ENCODE assay signal across 7 cellular contexts in the genomic region with DNA sequence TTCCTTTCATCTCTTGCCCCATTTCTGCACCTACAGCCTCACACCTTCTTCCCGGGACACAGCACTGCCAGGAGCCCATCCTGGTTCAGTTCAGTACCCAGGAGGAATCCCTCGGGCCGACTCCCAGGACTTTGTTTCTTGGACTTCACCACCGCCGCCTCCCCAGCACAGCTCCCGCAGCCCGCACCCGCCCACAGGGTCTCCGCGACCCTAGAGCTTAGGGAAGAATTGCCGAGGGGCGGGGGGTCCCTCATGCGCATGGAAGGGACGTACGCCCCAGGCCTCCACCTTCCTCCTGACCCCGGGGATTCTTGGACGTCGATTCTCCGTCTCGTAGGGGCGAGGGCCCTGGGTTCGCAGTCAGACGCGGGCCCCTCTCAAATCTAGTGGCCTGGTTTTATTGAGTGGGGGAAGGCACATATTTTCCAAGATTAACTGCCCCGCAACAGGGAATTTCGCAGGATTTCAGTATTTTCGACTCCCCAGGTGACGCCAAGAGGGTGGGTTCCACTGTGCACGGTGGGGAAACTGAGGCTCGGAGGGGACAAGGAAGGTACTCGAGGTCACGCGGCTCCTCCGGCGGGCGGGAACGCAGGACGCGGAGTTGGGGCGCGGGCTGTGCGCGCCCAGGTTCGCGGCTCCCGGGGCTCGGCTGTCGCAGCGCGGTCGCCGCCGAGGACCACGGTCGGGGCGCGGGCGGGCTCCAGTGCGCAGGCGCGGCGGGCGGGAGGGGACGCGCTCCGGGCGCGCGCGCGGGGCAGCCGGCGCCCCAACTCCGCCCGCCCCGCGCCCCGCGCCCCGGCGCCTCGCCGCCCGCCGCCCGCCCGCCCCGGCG. TPM values are rescaled to one million over a fixed set of nuclear protein-coding genes. Genes with fewer than 3 reads are reported as not detected.
A peak's percentile ranks its signal among the peaks of the same experiment; 100 is the strongest.
DNase-seq lines count a peak whose midpoint lies in the region; ATAC-seq and TF ChIP-seq lines count a peak whose summit lies in the region.

A gene (plus strand): TSS at position 733 of the 835 bp plus-strand sequence. CDS start 176 bp downstream, outside the sequence.

- no peaks in the 10 kb centered on the region for H3K4me1 ChIP-seq in mesendoderm (ENCODE audit: control insufficient read depth, low read depth, low read length)

- no peak within 1 kb of the TSS for H3K4ac ChIP-seq in mesendoderm (ENCODE audit: low read depth, low read length)

- no CpG with 5 or more reads among the region's 89 CpGs for WGBS in mesendoderm (ENCODE audit: extremely low coverage, insufficient coverage, low lambda C conversion rate)

- H3K23ac ChIP-seq in mesendoderm (ENCODE audit: low read length) = no peak within 1 kb of the TSS

- peak within 1 kb of the TSS; percentile 88 for H3K56ac ChIP-seq in mesendoderm (ENCODE audit: low read length)

- ATAC-seq in HG03097 (IDR thresholded peaks at IDR 0.05; ENCODE audit: low FRiP score, unreplicated experiment) = no peak

- peak within 1 kb of the TSS; percentile 13 for H3K18ac ChIP-seq in mesendoderm (ENCODE audit: low read length)

- H3K27me3 ChIP-seq in MG63 = peaks cover 27% of the 10 kb centered on the region
- H3K27me3 ChIP-seq in mesendoderm (ENCODE audit: insufficient read depth, low read length, poor library complexity) = peaks cover 25% of the 10 kb centered on the region

- H4K8ac ChIP-seq in mesendoderm (ENCODE audit: low read depth, low read length) = no peak within 1 kb of the TSS

- no peaks in the 10 kb centered on the region for H3K9me3 ChIP-seq in MG63

- H3K36me3 ChIP-seq in MG63 = no peaks in the 10 kb centered on the region
- no peaks in the 10 kb centered on the region for H3K36me3 ChIP-seq in mesendoderm (ENCODE audit: control insufficient read depth, insufficient read depth, low read length)

- H3K79me2 ChIP-seq in mesendoderm (ENCODE audit: control insufficient read depth, insufficient read depth, low read length) = no peaks in the 10 kb centered on the region

- TF ChIP-seq CTCF in GM13976 (IDR thresholded peaks at IDR 0.05; ENCODE audit: borderline replicate concordance, control extremely low read depth, extremely low read depth, insufficient read depth, missing control alignments) (no peak), cardiac fibroblast (IDR thresholded peaks at IDR 0.05; ENCODE audit: low read depth, low read length) (no peak)

- H3K27ac ChIP-seq in mesendoderm (ENCODE audit: low read depth, low read length) = no peak within 1 kb of the TSS

- H2BK15ac ChIP-seq in mesendoderm (replicated peaks; ENCODE audit: low read depth) = no peak within 1 kb of the TSS

- H2BK5ac ChIP-seq in mesendoderm (ENCODE audit: low read length) = no peak within 1 kb of the TSS

- no peak within 1 kb of the TSS for H4K5ac ChIP-seq in mesendoderm (ENCODE audit: low read length)

- peak within 1 kb of the TSS; percentile 92 for H3K4me2 ChIP-seq in mesendoderm (ENCODE audit: low read length)

- H2AK5ac ChIP-seq in mesendoderm (ENCODE audit: low read length) = no peak within 1 kb of the TSS

- DNase-seq in GM13976 (ENCODE audit: low spot score) (peak; percentile 84), MG63 (no peak), cardiac fibroblast (ENCODE audit: low read depth in 2 of 2) (no peak), mesendoderm (no peak), foreskin melanocyte (no peak), glomerular visceral epithelial cell (ENCODE audit: extremely low spot score) (no peak)

- peak within 1 kb of the TSS; percentile 71 for H3K9ac ChIP-seq in mesendoderm (ENCODE audit: low read length)

- in situ Hi-C loops in GM13976 (cut with MboI; ENCODE audit: low sequenced_read_pairs, unreplicated experiment) = no loop called here

- H2BK120ac ChIP-seq in mesendoderm (ENCODE audit: low read depth, low read length) = no peak within 1 kb of the TSS

- H3K79me1 ChIP-seq in mesendoderm (ENCODE audit: low read length) = no peaks in the 10 kb centered on the region

- H3K4me3 ChIP-seq in MG63 (peak within 1 kb of the TSS; percentile 31), cardiac fibroblast (replicated peaks in 1 of 2; ENCODE audit: low read depth in 2 of 2, low read length in 2 of 2) (peak within 1 kb of the TSS; percentile 17 to 37), mesendoderm (ENCODE audit: low read length) (peak within 1 kb of the TSS; percentile 51)

RNA-seq across cellular contexts. Expression of the gene that starts here (rescaled TPM):
- 0.66 and 3.9 TPM in 2 replicates for total RNA-seq in MG63 (2014; rRNA removed; shearing (Covaris generic); ENCODE audit: low replicate concordance)
- polyA plus RNA-seq in mesendoderm (2013, experiment 1 of 2) = 9.6 TPM
- polyA plus RNA-seq in mesendoderm (2013, experiment 2 of 2) = 10.0 TPM
